Comparison of ENCODE assay signal across 16 cellular contexts in genomic region chr7:2878306-2878705, GRCh38. TPM values are rescaled to one million over a fixed set of nuclear protein-coding genes. Genes with fewer than 3 reads are reported as not detected.
DNase-seq lines count a peak whose midpoint lies in the region; ATAC-seq and TF ChIP-seq lines count a peak whose summit lies in the region.
"Had no signal": no experiment of that assay in that cellular context is flagged by ENCODE, and none has a peak within 500 bp of the region (broad histone marks: within the 10 kb centered on the region; RNA-seq: fewer than 3 reads in every experiment).

No MANE protein-coding gene starts in this region.

- H3K9me3 ChIP-seq in CD4-positive, CD25-positive, alpha-beta regulatory T cell (ENCODE audit: control insufficient read depth in 2 of 2, low read length in 2 of 2): no peaks in the 10 kb centered on the region
- no peaks in the 10 kb centered on the region for H3K9me3 ChIP-seq in Loucy (ENCODE audit: insufficient read depth, low read depth, low read length)
- no peaks in the 10 kb centered on the region for H3K9me3 ChIP-seq in vagina
- H3K9me3 ChIP-seq: A549 had no signal

- no peak overlapping the region for H3K27ac ChIP-seq in CD4-positive, CD25-positive, alpha-beta regulatory T cell (ENCODE audit: insufficient read depth, low read length, poor library complexity, severe bottlenecking)
- H3K27ac ChIP-seq in vagina: no peak overlapping the region
- H3K27ac ChIP-seq: A549 had no signal

- H3F3A ChIP-seq in Loucy (ENCODE audit: low read depth): peaks cover 10% of the 10 kb centered on the region; the same call in 1 of the 2 replicates

- peak overlapping the region; percentile 64 for H3K9ac ChIP-seq in Loucy (ENCODE audit: low read depth, low read length, poor library complexity, severe bottlenecking)

- TF ChIP-seq POLR2A in vagina (IDR thresholded peaks at IDR 0.05): no peak

- H3K27ac Mint-ChIP-seq in T-helper 2 cell treated with Interferon-gamma antibody and Interleukin-4, amounts not matched to agents 5 μg/mL and 100 μg/mL, for 36 hours: peak overlapping the region; percentile 13
- peak overlapping the region in 2 of 3 donors; percentile 60 to 80 for H3K27ac Mint-ChIP-seq in CD4-positive, CD25-positive, alpha-beta regulatory T cell
- H3K27ac Mint-ChIP-seq in glutamatergic neuron (ENCODE audit: unreplicated experiment): peak overlapping the region; percentile 38

- H3K4me3 ChIP-seq in CD4-positive, CD25-positive, alpha-beta regulatory T cell (ENCODE audit: low read depth, low read length): no peak overlapping the region
- H3K4me3 ChIP-seq in Loucy (ENCODE audit: low read length, poor library complexity, severe bottlenecking) (peak overlapping the region; percentile 46), vagina (no peak overlapping the region)
- H3K4me3 ChIP-seq: A549 had no signal

- H2AFZ ChIP-seq in Loucy (ENCODE audit: low read length): no peak overlapping the region

- no peaks in the 10 kb centered on the region for H3K27me3 Mint-ChIP-seq in T-helper 2 cell treated with Interferon-gamma antibody and Interleukin-4, amounts not matched to agents 5 μg/mL and 100 μg/mL, for 36 hours (ENCODE audit: low read depth)
- no peaks in the 10 kb centered on the region for H3K27me3 Mint-ChIP-seq in CD4-positive, CD25-positive, alpha-beta regulatory T cell
- H3K27me3 Mint-ChIP-seq in glutamatergic neuron (ENCODE audit: unreplicated experiment): peaks cover 31% of the 10 kb centered on the region
- H3K27me3 Mint-ChIP-seq: CD4-positive, alpha-beta memory T cell had no signal

- H3K4me1 Mint-ChIP-seq in T-helper 2 cell treated with Interferon-gamma antibody and Interleukin-4, amounts not matched to agents 5 μg/mL and 100 μg/mL, for 36 hours (ENCODE audit: low read depth): peaks cover 17% of the 10 kb centered on the region
- peaks cover 0 to 39% (median 15%) of the 10 kb centered on the region in 4 donors for H3K4me1 Mint-ChIP-seq in CD4-positive, CD25-positive, alpha-beta regulatory T cell
- H3K4me1 Mint-ChIP-seq in glutamatergic neuron (ENCODE audit: low read depth, unreplicated experiment): peaks cover 42% of the 10 kb centered on the region

- no peak for DNase-seq in T-helper 2 cell treated with Interferon-gamma antibody and Interleukin-4, amounts not matched to agents 5 μg/mL and 100 μg/mL, for 36 hours (ENCODE audit: low spot score)
- DNase-seq in T-helper 2 cell: no peak
- no peak for DNase-seq in CD4-positive, CD25-positive, alpha-beta regulatory T cell
- DNase-seq in glutamatergic neuron: no peak
- DNase-seq in vagina (ENCODE audit: extremely low spot score in 2 of 2): no peak
- DNase-seq in stimulated activated naive CD4-positive, alpha-beta T cell (lab: John Stamatoyannopoulos, UW): no peak
- DNase-seq: CD4-positive, alpha-beta memory T cell; NCI-H1048; NCI-H146; NCI-H2081 treated with DMSO at 0.1 percent for 48 hours; NCI-H226; NCI-H69; PC-3 had no signal

- ATAC-seq in CD4-positive, CD25-positive, alpha-beta regulatory T cell (ENCODE audit: low read depth in 2 of 2): no peak
- no peak for ATAC-seq in GM21825 (IDR thresholded peaks at IDR 0.05; ENCODE audit: unreplicated experiment)
- ATAC-seq: A549, PC-3 had no signal

- no peaks in the 10 kb centered on the region for H3K36me3 Mint-ChIP-seq in T-helper 2 cell treated with Interferon-gamma antibody and Interleukin-4, amounts not matched to agents 5 μg/mL and 100 μg/mL, for 36 hours (ENCODE audit: low read depth)
- no peaks in the 10 kb centered on the region for H3K36me3 Mint-ChIP-seq in CD4-positive, CD25-positive, alpha-beta regulatory T cell
- H3K36me3 Mint-ChIP-seq in glutamatergic neuron (ENCODE audit: unreplicated experiment): no peaks in the 10 kb centered on the region
- H3K36me3 Mint-ChIP-seq: CD4-positive, alpha-beta memory T cell had no signal

- H3K36me3 ChIP-seq in CD4-positive, CD25-positive, alpha-beta regulatory T cell (ENCODE audit: control insufficient read depth, insufficient read depth, low read length): no peaks in the 10 kb centered on the region
- H3K36me3 ChIP-seq in Loucy (ENCODE audit: insufficient read depth, low read length) (no peaks in the 10 kb centered on the region), vagina (no peaks in the 10 kb centered on the region)

- no peak overlapping the region for H3K4me3 Mint-ChIP-seq in T-helper 2 cell treated with Interferon-gamma antibody and Interleukin-4, amounts not matched to agents 5 μg/mL and 100 μg/mL, for 36 hours
- peak overlapping the region in 1 of 4 donors; percentile 83 for H3K4me3 Mint-ChIP-seq in CD4-positive, CD25-positive, alpha-beta regulatory T cell
- H3K4me3 Mint-ChIP-seq in glutamatergic neuron (ENCODE audit: unreplicated experiment): no peak overlapping the region

- no peaks in the 10 kb centered on the region for H4K20me1 ChIP-seq in Loucy (ENCODE audit: insufficient read depth, low read length, poor library complexity, severe bottlenecking)

- peak overlapping the region; percentile 66 for H3K4me2 ChIP-seq in Loucy (ENCODE audit: low read depth, low read length, poor library complexity, severe bottlenecking)
- H3K4me2 ChIP-seq: A549 had no signal

- H3K27me3 ChIP-seq in CD4-positive, CD25-positive, alpha-beta regulatory T cell (ENCODE audit: control insufficient read depth, insufficient read depth, low read length): no peaks in the 10 kb centered on the region
- H3K27me3 ChIP-seq in Loucy (ENCODE audit: insufficient read depth, low read length, poor library complexity, severe bottlenecking) (no peaks in the 10 kb centered on the region), vagina (no peaks in the 10 kb centered on the region)

- no peaks in the 10 kb centered on the region for H3K79me2 ChIP-seq in Loucy (ENCODE audit: insufficient read depth, low read length)

- intact Hi-C loops in vagina (cut with DNase I): no loop called here

- H3K9me3 Mint-ChIP-seq in T-helper 2 cell treated with Interferon-gamma antibody and Interleukin-4, amounts not matched to agents 5 μg/mL and 100 μg/mL, for 36 hours: no peaks in the 10 kb centered on the region
- no peaks in the 10 kb centered on the region for H3K9me3 Mint-ChIP-seq in CD4-positive, CD25-positive, alpha-beta regulatory T cell
- H3K9me3 Mint-ChIP-seq in glutamatergic neuron (ENCODE audit: unreplicated experiment): peaks cover 32% of the 10 kb centered on the region
- H3K9me3 Mint-ChIP-seq: CD4-positive, alpha-beta memory T cell had no signal

- H3K9me2 ChIP-seq in Loucy (replicated peaks; ENCODE audit: low read depth, low read length): no peaks in the 10 kb centered on the region

- peaks cover 13% of the 10 kb centered on the region for H3K4me1 ChIP-seq in CD4-positive, CD25-positive, alpha-beta regulatory T cell (ENCODE audit: control insufficient read depth, insufficient read depth, low read length, poor library complexity, severe bottlenecking)
- H3K4me1 ChIP-seq in Loucy (ENCODE audit: insufficient read depth, low read length, poor library complexity, severe bottlenecking): peaks cover 55% of the 10 kb centered on the region
- peaks cover 5% of the 10 kb centered on the region for H3K4me1 ChIP-seq in vagina

- 0 out of 2 replicates have a peak, but pooled peaks have one; percentile 5 for TF ChIP-seq CTCF in Loucy (conservative IDR thresholded peaks at IDR 0.05; ENCODE audit: low read length)
- no peak for TF ChIP-seq CTCF in glutamatergic neuron (IDR thresholded peaks at IDR 0.05; ENCODE audit: partially characterized antibody, unreplicated experiment)
- TF ChIP-seq CTCF in vagina (IDR thresholded peaks at IDR 0.05): no peak

RNA-seq across cellular contexts. Expression of gene GNA12, which starts 34.2 kb away (rescaled TPM):
- 29.1 TPM for total RNA-seq in CD4-positive, CD25-positive, alpha-beta regulatory T cell
- 1 to 10 TPM; 5.0 to 9.9 (median 6.9) TPM for polyA plus RNA-seq in CD4-positive, CD25-positive, alpha-beta regulatory T cell
- total RNA-seq in glutamatergic neuron (ENCODE audit: unreplicated experiment): 66.2 TPM
- 29.5 TPM for total RNA-seq in vagina

Comparison
In these comparisons a context has a peak if more than half of its experiments do, and no peak if none do; other contexts are left out.
1. H3K27ac Mint-ChIP-seq: peak in every context shown above with its lines; median percentile 70 in CD4-positive, CD25-positive, alpha-beta regulatory T cell; 38 in glutamatergic neuron; 13 in T-helper 2 cell treated with Interferon-gamma antibody and Interleukin-4, amounts not matched to agents 5 μg/mL and 100 μg/mL, for 36 hours.